ENCODE assay signal across 8 cellular contexts in the genomic region with DNA sequence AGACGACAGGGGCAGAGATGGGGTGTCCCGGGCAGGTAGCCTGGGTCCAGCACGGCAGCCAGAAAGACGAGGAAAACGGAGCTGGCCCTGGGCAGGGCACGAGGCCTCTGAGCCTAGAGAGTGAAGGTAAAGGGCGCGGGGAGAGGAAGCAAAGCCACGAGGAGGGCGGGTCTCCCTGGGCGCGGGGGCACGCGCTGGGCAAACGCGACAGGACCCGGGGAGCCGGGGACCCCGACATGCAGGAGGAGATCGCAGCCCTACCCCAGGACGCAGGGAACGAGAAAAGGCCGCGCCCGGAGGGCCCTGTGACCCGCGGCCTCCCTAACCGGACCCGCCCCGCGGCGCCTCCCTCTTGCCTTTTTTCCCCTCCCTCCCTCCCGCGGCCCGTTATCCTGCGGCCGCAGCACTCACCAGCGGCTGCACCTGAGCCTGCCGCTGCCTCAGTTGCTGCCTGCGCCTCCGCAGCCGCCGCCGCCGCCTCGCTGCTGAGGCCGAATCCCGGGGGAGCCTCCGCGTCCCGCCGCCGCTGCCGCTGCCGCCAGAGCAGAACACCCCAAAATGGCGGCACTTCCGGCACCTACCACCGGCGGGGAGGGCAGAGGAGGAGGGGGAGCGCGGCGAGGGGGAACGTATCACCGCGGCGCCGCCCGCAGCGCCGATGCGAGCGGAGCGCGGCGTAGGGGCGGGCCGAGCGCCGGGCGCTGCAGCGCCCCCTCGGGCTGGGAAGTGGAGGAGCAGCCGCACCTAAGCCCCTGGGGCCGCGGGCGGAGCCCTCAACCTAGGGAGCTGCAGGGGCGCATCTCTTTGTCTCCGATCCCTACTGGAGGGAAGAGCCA. TPM values are rescaled to one million over a fixed set of nuclear protein-coding genes. Genes with fewer than 3 reads are reported as not detected.
DNase-seq lines count a peak whose midpoint lies in the region; ATAC-seq and TF ChIP-seq lines count a peak whose summit lies in the region.

TSS of gene CELF1 (minus strand) at position 552 of the 836 bp plus-strand sequence. CDS start 53,609 bp downstream, outside the sequence.

- peak; percentile 77 to 95 (median 82) for TF ChIP-seq CTCF in vagina (IDR thresholded peaks at IDR 0.05)

- H3K9ac ChIP-seq in rectal smooth muscle tissue (ENCODE audit: low read length): peak within 1 kb of the TSS; percentile 78

- peak within 1 kb of the TSS; percentile 91 for H3K4me3 ChIP-seq in right cardiac atrium (ENCODE audit: low read length)
- peak within 1 kb of the TSS; percentile 99 for H3K4me3 ChIP-seq in rectal smooth muscle tissue (ENCODE audit: low read length)
- peak within 1 kb of the TSS; percentile 81 to 94 for H3K4me3 ChIP-seq in vagina

- DNase-seq in NCI-H187 treated with DMSO at 0.1 percent for 48 hours (lab: John Stamatoyannopoulos, UW) (peak; percentile 79), anterior cingulate cortex (lab: John Stamatoyannopoulos, UW) (peak in 57 of 58 donors; percentile 46 to 92 (median 84)), right cardiac atrium (peak; percentile 92 to 96 (median 96)), vagina (ENCODE audit: extremely low spot score in 2 of 2) (no peak)

- intact Hi-C loops in T-helper 2 cell treated with Interferon-gamma antibody and Interleukin-4, amounts not matched to agents 100 ng/mL and 5 ng/mL, for 36 hours (cut with micrococcal nuclease): loop anchor here (1.0 to 5.0 kb wide), 10 partner anchors 13 to 338 kb away; partner anchors contain the start of genes AGBL2, DDB2, FNBP4 and MTCH2
- intact Hi-C loops in right cardiac atrium (cut with DNase I) (loop anchor here in 1 of 4 donors (10.0 kb wide), 1 partner anchor 88 kb away; no protein-coding TSS in a partner anchor), vagina (cut with DNase I) (loop anchor here (10.0 kb wide), 1 partner anchor 88 kb away; no protein-coding TSS in a partner anchor)

- under 1% methylated on average over 88 of the region's 88 CpGs for WGBS in right cardiac atrium

- no peaks in the 10 kb centered on the region for H3K9me3 ChIP-seq in right cardiac atrium (ENCODE audit: control insufficient read depth, low read length)
- no peaks in the 10 kb centered on the region for H3K9me3 ChIP-seq in vagina

- peak; percentile 73 for TF ChIP-seq POLR2A in GM18505 (IDR thresholded peaks at IDR 0.05; ENCODE audit: borderline replicate concordance, extremely low read depth, insufficient read depth, insufficient read length)
- TF ChIP-seq POLR2A in vagina (IDR thresholded peaks at IDR 0.05): peak in 1 of 2 donors; percentile 56

- peaks cover 5% of the 10 kb centered on the region for H3K4me1 ChIP-seq in right cardiac atrium (ENCODE audit: control insufficient read depth, insufficient read depth, low read length)
- H3K4me1 ChIP-seq in rectal smooth muscle tissue (ENCODE audit: control insufficient read depth, insufficient read depth, low read length): peaks cover 8% of the 10 kb centered on the region
- H3K4me1 ChIP-seq in vagina: peaks cover 48% of the 10 kb centered on the region

- H3K27ac ChIP-seq in right cardiac atrium (ENCODE audit: low read length) (peak within 1 kb of the TSS; percentile 90), rectal smooth muscle tissue (ENCODE audit: low read depth, low read length) (peak within 1 kb of the TSS; percentile 89), vagina (peak within 1 kb of the TSS; percentile 92)

- H3K36me3 ChIP-seq in rectal smooth muscle tissue (ENCODE audit: control insufficient read depth, insufficient read depth, low read length) (no peaks in the 10 kb centered on the region), vagina (no peaks in the 10 kb centered on the region)

- peak; percentile 92 for ATAC-seq in GM18505 (IDR thresholded peaks at IDR 0.05; ENCODE audit: unreplicated experiment)
- peak; percentile 93 for ATAC-seq in HG02970 (IDR thresholded peaks at IDR 0.05; ENCODE audit: low FRiP score, unreplicated experiment)
- peak; percentile 99 for ATAC-seq in right cardiac atrium

- H3K27me3 ChIP-seq in right cardiac atrium (ENCODE audit: control insufficient read depth, insufficient read depth) (no peaks in the 10 kb centered on the region), rectal smooth muscle tissue (ENCODE audit: control insufficient read depth, insufficient read depth, low read length) (no peaks in the 10 kb centered on the region), vagina (no peaks in the 10 kb centered on the region)

RNA-seq across cellular contexts. Expression of gene CELF1, which starts in this region (rescaled TPM):
- 115 and 123 TPM in 2 replicates for total RNA-seq in T-helper 2 cell treated with Interferon-gamma antibody and Interleukin-4, amounts not matched to agents 100 ng/mL and 5 ng/mL, for 36 hours
- total RNA-seq in right cardiac atrium: 10 to 100 TPM; 54.8 to 79.8 (median 73.4) TPM
- polyA plus RNA-seq in right cardiac atrium: 26.9 TPM
- 100 TPM for total RNA-seq in vagina

Comparison
In these comparisons a context has a peak if more than half of its experiments do, and no peak if none do; other contexts are left out.
1. DNase-seq: peak in NCI-H187 treated with DMSO at 0.1 percent for 48 hours (single experiment), anterior cingulate cortex (57 of 58) and right cardiac atrium (3 of 3); none in vagina (0 of 2).
2. Peak in every context shown above with its lines, with median percentiles within 50 percentile points of each other: ATAC-seq, H3K27ac ChIP-seq and H3K4me3 ChIP-seq.